ENCODE assay signal across 23 cellular contexts in the genomic region with DNA sequence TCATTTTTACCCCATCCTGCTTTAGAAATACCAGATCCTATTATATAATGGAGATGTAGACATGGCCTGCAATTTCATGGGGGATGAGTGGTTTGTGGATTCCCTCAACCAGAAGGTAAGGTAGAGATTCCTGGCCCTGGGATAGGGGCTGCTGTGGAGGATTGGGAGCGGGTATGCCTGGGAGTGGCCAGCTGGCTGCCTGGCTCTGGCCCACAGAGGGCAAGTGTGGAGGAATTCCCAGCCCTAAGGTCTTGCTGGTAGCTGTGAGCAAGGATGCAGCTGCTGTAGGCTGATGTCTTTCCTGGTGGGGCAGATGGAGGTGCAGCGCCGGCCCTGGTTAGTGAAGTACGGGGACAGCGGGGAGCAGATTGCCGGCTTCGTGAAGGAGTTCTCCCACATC.
"Had no signal": no experiment of that assay in that cellular context is flagged by ENCODE, and none has a peak within 500 bp of the region (broad histone marks: within the 10 kb centered on the region; RNA-seq: fewer than 3 reads in every experiment).

No MANE protein-coding gene starts in this region.

- H3K4me1 ChIP-seq: neural progenitor cell, psoas muscle had no signal

- H3K4me3 ChIP-seq: gastrocnemius medialis, lung, neural progenitor cell, ovary, psoas muscle, skin epidermis, spleen, suprapubic skin, transverse colon had no signal

- H3K36me3 ChIP-seq: neural progenitor cell, ovary had no signal

- H3K4me3 Mint-ChIP-seq: effector memory CD8-positive, alpha-beta T cell; memory B cell; naive B cell; natural killer cell treated with Interleukin-12 subunit alpha and Interleukin-12 subunit beta and Interleukin-15 and Interleukin-18, amount 100 ng/mL, for 72 hours; neural progenitor cell; stimulated activated naive CD8-positive, alpha-beta T cell treated with anti-CD3 and anti-CD28 coated beads, Interleukin-15, amount 100 ng/mL, for 72 hours had no signal

- H3K27me3 ChIP-seq: gastrocnemius medialis, neural progenitor cell, ovary, spleen, suprapubic skin, transverse colon had no signal

- DNase-seq: cerebellar nuclear complex; cortex of kidney; effector memory CD8-positive, alpha-beta T cell; foreskin fibroblast; gastrocnemius medialis; head of caudate nucleus; naive B cell; nucleus accumbens; ovary; spleen; stimulated activated CD4-positive, alpha-beta T cell treated with anti-CD3 and anti-CD28 coated beads, Interleukin-4, amount 100 ng/mL, for 4 hours; stimulated activated naive CD4-positive, alpha-beta T cell; stimulated activated naive CD8-positive, alpha-beta T cell treated with anti-CD3 and anti-CD28 coated beads, Interleukin-15, amount 100 ng/mL, for 72 hours; transverse colon had no signal

- H3K27me3 Mint-ChIP-seq: effector memory CD8-positive, alpha-beta T cell; memory B cell; naive B cell; natural killer cell treated with Interleukin-12 subunit alpha and Interleukin-12 subunit beta and Interleukin-15 and Interleukin-18, amount 100 ng/mL, for 72 hours; stimulated activated naive CD8-positive, alpha-beta T cell treated with anti-CD3 and anti-CD28 coated beads, Interleukin-15, amount 100 ng/mL, for 72 hours had no signal

- H3K36me3 Mint-ChIP-seq: natural killer cell treated with Interleukin-12 subunit alpha and Interleukin-12 subunit beta and Interleukin-15 and Interleukin-18, amount 100 ng/mL, for 72 hours had no signal

- ATAC-seq: effector memory CD8-positive, alpha-beta T cell; gastrocnemius medialis; left lobe of liver; natural killer cell treated with Interleukin-12 subunit alpha and Interleukin-12 subunit beta and Interleukin-15 and Interleukin-18, amount 100 ng/mL, for 72 hours; psoas muscle; right cardiac atrium; stimulated activated naive CD8-positive, alpha-beta T cell treated with anti-CD3 and anti-CD28 coated beads, Interleukin-15, amount 100 ng/mL, for 72 hours had no signal

- H3K9me3 ChIP-seq: gastrocnemius medialis, ovary, psoas muscle, spleen, suprapubic skin, transverse colon had no signal

- H3K9me3 Mint-ChIP-seq: effector memory CD8-positive, alpha-beta T cell; memory B cell; naive B cell; natural killer cell treated with Interleukin-12 subunit alpha and Interleukin-12 subunit beta and Interleukin-15 and Interleukin-18, amount 100 ng/mL, for 72 hours; neural progenitor cell; stimulated activated naive CD8-positive, alpha-beta T cell treated with anti-CD3 and anti-CD28 coated beads, Interleukin-15, amount 100 ng/mL, for 72 hours had no signal

- H3K27ac Mint-ChIP-seq: effector memory CD8-positive, alpha-beta T cell; memory B cell; natural killer cell treated with Interleukin-12 subunit alpha and Interleukin-12 subunit beta and Interleukin-15 and Interleukin-18, amount 100 ng/mL, for 72 hours; neural progenitor cell; stimulated activated naive CD8-positive, alpha-beta T cell treated with anti-CD3 and anti-CD28 coated beads, Interleukin-15, amount 100 ng/mL, for 72 hours had no signal

- H3K27ac ChIP-seq: gastrocnemius medialis, neural progenitor cell, ovary, psoas muscle, skin epidermis, spleen, suprapubic skin, transverse colon had no signal

- H3K9ac ChIP-seq: neural progenitor cell had no signal

- H3K4me2 ChIP-seq: neural progenitor cell had no signal

- H2AFZ ChIP-seq: neural progenitor cell had no signal
